Comparison of ENCODE assay signal across 8 cellular contexts in genomic region chr7:75878769-75879596, GRCh38. TPM values are rescaled to one million over a fixed set of nuclear protein-coding genes. Genes with fewer than 3 reads are reported as not detected.
DNase-seq lines count a peak whose midpoint lies in the region; ATAC-seq, FAIRE-seq and TF ChIP-seq lines count a peak whose summit lies in the region.

RHBDD2 (plus strand) TSS chr7:75879034; CDS start chr7:75879083, 49 bp downstream.

- no peaks in the 10 kb centered on the region; the same call in none of the 2 replicates for H3K79me1 ChIP-seq in H1 (ENCODE audit: low read depth, low read length)
- peaks cover 26% of the 10 kb centered on the region for H3K79me1 ChIP-seq in mesenchymal stem cell (replicated peaks; ENCODE audit: low read length, poor library complexity, severe bottlenecking)

- CTCF ChIA-PET in activated CD8-positive, alpha-beta memory T cell treated with anti-CD3 and anti-CD28 coated beads, Interleukin-2, amount 10 ng/mL, durations not matched to agents 7 days and 5 days (lab: Charles Lee), result interaction anchor here (0.7 to 4.2 kb wide), 3 partner anchors 15 to 169 kb away, joined by 3 to 23 read pairs (median 3); partner anchors contain the start of genes MDH2 and STYXL1
- CTCF ChIA-PET in H1 (lab: Charles Lee; ENCODE audit: partially characterized antibody), result interaction anchor here (1.4 to 2.4 kb wide), 3 partner anchors 11 to 93 kb away, joined by 4 to 7 read pairs (median 5); no protein-coding TSS in a partner anchor

- TF ChIP-seq CTCF in H1 (IDR thresholded peaks at IDR 0.05; ENCODE audit: control extremely low read depth in 1 of 3, insufficient read depth in 1 of 3, low read depth in 1 of 3, low read length in 3 of 3), result peak in 1 of 3 experiments; percentile 13; a peak in 1 of 4 replicates

- no peak for TF ChIP-seq RAD21 in H1 (IDR thresholded peaks at IDR 0.05 in 1 of 2, conservative IDR thresholded peaks at IDR 0.05 in 1 of 2; ENCODE audit: low read depth in 2 of 2, low read length in 2 of 2)

- no peaks in the 10 kb centered on the region for H3K27me3 Mint-ChIP-seq in activated CD8-positive, alpha-beta memory T cell treated with anti-CD3 and anti-CD28 coated beads, Interleukin-2, amount 10 ng/mL, durations not matched to agents 7 days and 5 days

- peaks cover 8 to 20% of the 10 kb centered on the region in 2 experiments for H4K20me1 ChIP-seq in H1 (replicated peaks in 1 of 2; ENCODE audit: control insufficient read depth in 1 of 2, insufficient read depth in 2 of 2, low read length in 2 of 2)

- no peak for TF ChIP-seq EP300 in H1 (IDR thresholded peaks at IDR 0.05; ENCODE audit: borderline replicate concordance in 1 of 2, low read depth in 2 of 2, low read length in 2 of 2)

- peak within 1 kb of the TSS; percentile 80 for H3K56ac ChIP-seq in H1 (replicated peaks; ENCODE audit: insufficient read length, low read depth, low read length)

- FAIRE-seq in H1 (lab: Jason Lieb, UNC), result no peak

- H4K8ac ChIP-seq in H1 (ENCODE audit: extremely low read depth, insufficient read depth, low read length) (peak within 1 kb of the TSS; percentile 96; the same call in 1 of the 2 replicates), mesenchymal stem cell (ENCODE audit: low read length) (peak within 1 kb of the TSS; percentile 99)

- H2BK120ac ChIP-seq in H1 (replicated peaks; ENCODE audit: low read depth, low read length) (peak within 1 kb of the TSS; percentile 89), mesenchymal stem cell (ENCODE audit: low read depth, low read length) (peak within 1 kb of the TSS; percentile 55)

- H3K9me3 ChIP-seq in HUES48 (ENCODE audit: control insufficient read depth, insufficient read depth, low read length) (no peaks in the 10 kb centered on the region), NT2/D1 (ENCODE audit: insufficient read depth, low read length) (no peaks in the 10 kb centered on the region), H1 (ENCODE audit: insufficient read depth in 2 of 2, low read depth in 1 of 2, low read length in 1 of 2) (no peaks in the 10 kb centered on the region), mesenchymal stem cell (ENCODE audit: control insufficient read depth, low read length) (no peaks in the 10 kb centered on the region)

- H3K4me2 ChIP-seq in H1 (ENCODE audit: insufficient read depth in 1 of 2, low read depth in 2 of 2, low read length in 2 of 2) (peak within 1 kb of the TSS; percentile 76 to 96), mesenchymal stem cell (ENCODE audit: low read length, poor library complexity, severe bottlenecking) (peak within 1 kb of the TSS; percentile 78)

- WGBS in H1 (ENCODE audit: extremely low coverage in 1 of 2, insufficient coverage in 1 of 2, insufficient read length in 1 of 2, insufficient replicate concordance in 2 of 2, low coverage in 1 of 2, low lambda C conversion rate in 2 of 2, missing lambda C conversion rate in 1 of 2), 2 experiments, result 1% methylated on average over 27 of the region's 64 CpGs; no CpG with 5 or more reads in 1 of the 2 experiments
- WGBS in mesenchymal stem cell, result 1% methylated on average over 53 of the region's 64 CpGs

- peak within 1 kb of the TSS; percentile 99 for H2BK12ac ChIP-seq in H1 (ENCODE audit: low read depth, low read length)
- peak within 1 kb of the TSS; percentile 91 to 93 for H2BK12ac ChIP-seq in mesenchymal stem cell (ENCODE audit: low read length in 2 of 2)

- H3K4me1 ChIP-seq in HUES48 (ENCODE audit: control insufficient read depth, insufficient read depth, low read length), result peaks cover 19% of the 10 kb centered on the region
- H3K4me1 ChIP-seq in NT2/D1 (ENCODE audit: insufficient read depth, insufficient read length), result peaks cover 7% of the 10 kb centered on the region
- peaks cover 5 to 11% (median 9%) of the 10 kb centered on the region in 4 experiments for H3K4me1 ChIP-seq in H1 (replicated peaks in 1 of 4; ENCODE audit: control insufficient read depth in 3 of 4, insufficient read depth in 4 of 4, low read length in 3 of 4)
- peaks cover 10% of the 10 kb centered on the region for H3K4me1 ChIP-seq in mesenchymal stem cell (ENCODE audit: control insufficient read depth, insufficient read depth, low read depth, low read length)

- H3K9me3 Mint-ChIP-seq in activated CD8-positive, alpha-beta memory T cell treated with anti-CD3 and anti-CD28 coated beads, Interleukin-2, amount 10 ng/mL, durations not matched to agents 7 days and 5 days (ENCODE audit: low read depth), result no peaks in the 10 kb centered on the region

- H4K91ac ChIP-seq in H1 (replicated peaks; ENCODE audit: insufficient read length, low read length) (peak within 1 kb of the TSS; percentile 90), mesenchymal stem cell (ENCODE audit: low read length) (peak within 1 kb of the TSS; percentile 97)

- peak within 1 kb of the TSS; percentile 85 for H3K18ac ChIP-seq in H1 (ENCODE audit: extremely low read depth, low read length)
- peak within 1 kb of the TSS; percentile 96 to 97 for H3K18ac ChIP-seq in mesenchymal stem cell (ENCODE audit: low read depth in 1 of 2, low read length in 2 of 2)

- no peak within 1 kb of the TSS for H3K23ac ChIP-seq in H1 (ENCODE audit: insufficient read length)
- peak within 1 kb of the TSS in 1 of 2 experiments; percentile 70 for H3K23ac ChIP-seq in mesenchymal stem cell (ENCODE audit: low read length in 2 of 2)

- H3K27ac Mint-ChIP-seq in activated CD8-positive, alpha-beta memory T cell treated with anti-CD3 and anti-CD28 coated beads, Interleukin-2, amount 10 ng/mL, durations not matched to agents 7 days and 5 days, result peak within 1 kb of the TSS; percentile 93

- H2AK5ac ChIP-seq in H1 (ENCODE audit: low read depth, low read length) (peak within 1 kb of the TSS; percentile 95; the same call in 1 of the 2 replicates), mesenchymal stem cell (ENCODE audit: low read length, severe bottlenecking) (peak within 1 kb of the TSS; percentile 84)

- H3K14ac ChIP-seq in H1 (ENCODE audit: insufficient read length), result no peak within 1 kb of the TSS
- H3K14ac ChIP-seq in mesenchymal stem cell (ENCODE audit: low read length in 2 of 2), result peak within 1 kb of the TSS in 1 of 2 experiments; percentile 100

- DNase-seq in COR-L47 (lab: John Stamatoyannopoulos, UW) (peak; percentile 93), NT2/D1 (ENCODE audit: low read depth, low spot score) (peak; percentile 90), H1 (ENCODE audit: low read depth in 1 of 2, low spot score in 2 of 2) (peak; percentile 70 to 94), mesenchymal stem cell (peak; percentile 94)
- peak; percentile 97 for DNase-seq in activated CD8-positive, alpha-beta memory T cell treated with anti-CD3 and anti-CD28 coated beads, Interleukin-2, amount 10 ng/mL, durations not matched to agents 7 days and 5 days
- DNase-seq in stimulated activated CD8-positive, alpha-beta memory T cell treated with anti-CD3 and anti-CD28 coated beads, Interleukin-12 subunit alpha, Interleukin-12 subunit beta, amount 100 ng/mL, for 4 hours (ENCODE audit: low read depth), result peak; percentile 96

- peaks cover 23% of the 10 kb centered on the region for H3K36me3 Mint-ChIP-seq in activated CD8-positive, alpha-beta memory T cell treated with anti-CD3 and anti-CD28 coated beads, Interleukin-2, amount 10 ng/mL, durations not matched to agents 7 days and 5 days

- H2AFZ ChIP-seq in H1 (ENCODE audit: low read length), result peak within 1 kb of the TSS; percentile 76
- H2AFZ ChIP-seq in mesenchymal stem cell (ENCODE audit: low read depth, low read length), result peak within 1 kb of the TSS; percentile 72

- POLR2A ChIA-PET in H1 (lab: Charles Lee; ENCODE audit: partially characterized antibody), result interaction anchor here (1.0 to 3.6 kb wide), 5 partner anchors 11 to 144 kb away, joined by 3 to 22 read pairs (median 4); no protein-coding TSS in a partner anchor

- peaks cover 0 to 15% of the 10 kb centered on the region in 2 experiments; a peak in 2 of 4 replicates for H3K79me2 ChIP-seq in H1 (ENCODE audit: control insufficient read depth in 1 of 2, insufficient read depth in 2 of 2, low read length in 2 of 2)

- peak within 1 kb of the TSS; percentile 98 for H3K4me3 Mint-ChIP-seq in activated CD8-positive, alpha-beta memory T cell treated with anti-CD3 and anti-CD28 coated beads, Interleukin-2, amount 10 ng/mL, durations not matched to agents 7 days and 5 days

- H3K4me1 Mint-ChIP-seq in activated CD8-positive, alpha-beta memory T cell treated with anti-CD3 and anti-CD28 coated beads, Interleukin-2, amount 10 ng/mL, durations not matched to agents 7 days and 5 days, result peaks cover 17% of the 10 kb centered on the region

- H2BK5ac ChIP-seq in H1 (ENCODE audit: low read depth, low read length), result peak within 1 kb of the TSS; percentile 98
- H2BK5ac ChIP-seq in mesenchymal stem cell (ENCODE audit: low read depth, low read length, poor library complexity, severe bottlenecking), result no peak within 1 kb of the TSS

- H3K4ac ChIP-seq in H1 (replicated peaks; ENCODE audit: insufficient read length, low read depth, low read length) (peak within 1 kb of the TSS; percentile 57), mesenchymal stem cell (ENCODE audit: low read depth in 1 of 2, low read length in 2 of 2) (peak within 1 kb of the TSS; percentile 91 to 97)

- H3K4me3 ChIP-seq in HUES48 (ENCODE audit: low read depth, low read length), result peak within 1 kb of the TSS; percentile 86
- H3K4me3 ChIP-seq in NT2/D1 (ENCODE audit: insufficient read length, low read depth), result peak within 1 kb of the TSS; percentile 90
- peak within 1 kb of the TSS; percentile 73 to 97 (median 81) for H3K4me3 ChIP-seq in H1 (ENCODE audit: extremely low read depth in 1 of 4, insufficient read depth in 2 of 4, low read depth in 3 of 4, low read length in 4 of 4)
- H3K4me3 ChIP-seq in mesenchymal stem cell (ENCODE audit: insufficient read depth in 1 of 2, low read depth in 1 of 2, low read length in 2 of 2), result peak within 1 kb of the TSS; percentile 91

- H4K5ac ChIP-seq in H1 (ENCODE audit: insufficient read length, low read depth, low read length), result peak within 1 kb of the TSS; percentile 98

- peaks cover 11% of the 10 kb centered on the region for H3K23me2 ChIP-seq in H1 (ENCODE audit: low read depth, low read length)

- TF ChIP-seq POLR2A in H1 (IDR thresholded peaks at IDR 0.05; ENCODE audit: control extremely low read depth in 1 of 2, low read depth in 2 of 2, low read length in 2 of 2), result peak; percentile 93 to 99

- peak; percentile 95 for ATAC-seq in GM21423 (IDR thresholded peaks at IDR 0.05; ENCODE audit: unreplicated experiment)
- ATAC-seq in activated CD8-positive, alpha-beta memory T cell treated with anti-CD3 and anti-CD28 coated beads, Interleukin-2, amount 10 ng/mL, durations not matched to agents 7 days and 5 days, result peak; percentile 95

- H2BK20ac ChIP-seq in H1 (ENCODE audit: low read length), result peak within 1 kb of the TSS; percentile 94

- H2BK15ac ChIP-seq in H1 (ENCODE audit: low read length) (peak within 1 kb of the TSS; percentile 65; the same call in 1 of the 2 replicates), mesenchymal stem cell (ENCODE audit: low read depth, poor library complexity, severe bottlenecking) (peak within 1 kb of the TSS; percentile 94)

- H3K36me3 ChIP-seq in HUES48 (ENCODE audit: control insufficient read depth, insufficient read depth, low read length), result peaks cover 27% of the 10 kb centered on the region
- peaks cover 32% of the 10 kb centered on the region for H3K36me3 ChIP-seq in NT2/D1 (ENCODE audit: insufficient read depth, insufficient read length, low read length)
- H3K36me3 ChIP-seq in H1 (ENCODE audit: control insufficient read depth in 2 of 4, insufficient read depth in 4 of 4, low read length in 3 of 4), result peaks cover 8 to 31% (median 21%) of the 10 kb centered on the region in 4 experiments; a peak in 7 of 8 replicates
- peaks cover 23 to 36% of the 10 kb centered on the region in 2 experiments for H3K36me3 ChIP-seq in mesenchymal stem cell (ENCODE audit: control insufficient read depth in 1 of 2, insufficient read depth in 2 of 2, low read depth in 1 of 2, low read length in 2 of 2)

- peak within 1 kb of the TSS; percentile 81 for H3K27ac ChIP-seq in HUES48 (ENCODE audit: low read depth, low read length)
- peak within 1 kb of the TSS; percentile 82 for H3K27ac ChIP-seq in H1 (ENCODE audit: low read depth, low read length)
- peak within 1 kb of the TSS; percentile 75 for H3K27ac ChIP-seq in mesenchymal stem cell (ENCODE audit: low read length, poor library complexity, severe bottlenecking)

- H3K27me3 ChIP-seq in HUES48 (ENCODE audit: control insufficient read depth, insufficient read depth, low read length) (peaks cover 15% of the 10 kb centered on the region), NT2/D1 (ENCODE audit: insufficient read depth, insufficient read length) (no peaks in the 10 kb centered on the region), H1 (replicated peaks in 1 of 4; ENCODE audit: control insufficient read depth in 3 of 4, extremely low read depth in 1 of 4, insufficient read depth in 3 of 4, low read length in 3 of 4) (peaks cover 0 to 8% (median under 1%) of the 10 kb centered on the region in 4 experiments; a peak in 1 of 7 replicates), mesenchymal stem cell (ENCODE audit: control insufficient read depth in 1 of 2, insufficient read depth in 1 of 2, low read length in 2 of 2) (no peaks in the 10 kb centered on the region)

- H3K9ac ChIP-seq in HUES48 (ENCODE audit: low read depth, low read length) (peak within 1 kb of the TSS; percentile 73), NT2/D1 (ENCODE audit: insufficient read length, low read depth) (peak within 1 kb of the TSS; percentile 97), H1 (replicated peaks in 1 of 4; ENCODE audit: extremely low read depth in 1 of 4, low read depth in 3 of 4, low read length in 3 of 4) (peak within 1 kb of the TSS; percentile 93 to 96 (median 94)), mesenchymal stem cell (ENCODE audit: low read length) (peak within 1 kb of the TSS; percentile 95)

RNA-seq across cellular contexts. Expression of gene RHBDD2, which starts in this region (rescaled TPM):
- 10 to 100 TPM; 25.4 to 48.0 TPM for total RNA-seq in activated CD8-positive, alpha-beta memory T cell treated with anti-CD3 and anti-CD28 coated beads, Interleukin-2, amount 10 ng/mL, durations not matched to agents 7 days and 5 days
- total RNA-seq in H1 (2021; fragmentation: NEBNext Ultra II Directional; extraction: Animal tissue kit (Norgen Biotek cat#: 25700)), result 28.3 and 29.5 TPM in 2 replicates
- 65.5 and 83.6 TPM in 2 replicates for polyA plus RNA-seq in H1 (2011; rRNA removed)
- polyA plus RNA-seq in H1 (2011; cell fraction: cytosol; rRNA removed), result 30.5 TPM
- polyA plus RNA-seq in H1 (2011; cell fraction: nucleus; rRNA removed), result 48.6 TPM
- polyA plus RNA-seq in H1 (2012, experiment 1 of 2), result 22.3 to 41.5 TPM (median 36.1 TPM) in 4 replicates
- 36.4 TPM for polyA plus RNA-seq in H1 (2012, experiment 2 of 2)
- 36.4 TPM for polyA plus RNA-seq in H1 (2013, experiment 1 of 2)
- polyA plus RNA-seq in H1 (2013, experiment 2 of 2), result 40.7 TPM
- polyA minus RNA-seq in H1 (2011; rRNA and poly(A)+ RNA removed), result 19.9 and 26.2 TPM in 2 replicates
- polyA minus RNA-seq in H1 (2011; cell fraction: cytosol; rRNA and poly(A)+ RNA removed), result 20.5 TPM
- 23.4 TPM for polyA minus RNA-seq in H1 (2011; cell fraction: nucleus; rRNA and poly(A)+ RNA removed)
- 78.6 TPM for polyA plus RNA-seq in mesenchymal stem cell (2013, experiment 1 of 2)
- 78.6 TPM for polyA plus RNA-seq in mesenchymal stem cell (2013, experiment 2 of 2)

Comparison
In these comparisons a context has a peak if more than half of its experiments do, and no peak if none do; other contexts are left out.
1. Peak in every context shown above with its lines: DNase-seq, ATAC-seq, H3K4me3 ChIP-seq and H3K27ac ChIP-seq.